ENCODE assay signal across 18 cellular contexts in the genomic region with DNA sequence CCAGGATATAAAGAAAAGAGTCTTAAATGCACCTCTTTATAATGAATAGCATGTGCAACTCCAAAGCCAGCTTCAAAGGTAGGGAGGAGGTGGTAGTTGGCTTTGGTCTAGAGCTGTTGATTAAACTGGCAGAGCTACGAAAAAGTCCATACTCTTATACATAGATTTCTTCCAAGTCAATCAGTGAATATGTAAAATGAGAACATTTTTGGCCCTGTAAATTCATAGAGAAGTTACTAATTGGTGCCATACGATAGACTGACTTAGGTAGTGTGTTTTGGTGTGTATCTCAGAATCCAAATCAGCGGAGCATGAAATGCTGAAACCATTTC.
"Had no signal": no experiment of that assay in that cellular context is flagged by ENCODE, and none has a peak within 500 bp of the region (broad histone marks: within the 10 kb centered on the region; RNA-seq: fewer than 3 reads in every experiment).

No MANE protein-coding gene starts in this region.

- ATAC-seq: activated naive CD8-positive, alpha-beta T cell treated with anti-CD3 and anti-CD28 coated beads, Interleukin-2, amount 50 U/mL, for 24 hours; activated T-helper 17 cell treated with anti-CD3 and anti-CD28 coated beads, Interleukin-2, amount 50 U/mL, for 72 hours; naive thymus-derived CD8-positive, alpha-beta T cell had no signal

- H3K9me3 Mint-ChIP-seq: activated B cell treated with CpG ODN at 0.5 μM for 24 hours; activated CD4-positive, alpha-beta memory T cell treated with anti-CD3 and anti-CD28 coated beads, Interleukin-2, amount 10 ng/mL, durations not matched to agents 7 days and 5 days; activated naive CD8-positive, alpha-beta T cell treated with anti-CD3 and anti-CD28 coated beads, Interleukin-2, amount 50 U/mL, for 24 hours; activated T-helper 17 cell treated with anti-CD3 and anti-CD28 coated beads, Interleukin-2, amount 50 U/mL, for 72 hours; central memory CD8-positive, alpha-beta T cell; memory B cell; naive thymus-derived CD8-positive, alpha-beta T cell; T-helper 2 cell treated with Interferon-gamma antibody and Interleukin-4, amounts not matched to agents 5 μg/mL and 100 μg/mL, for 36 hours had no signal

- H3K4me3 Mint-ChIP-seq: activated B cell treated with CpG ODN at 0.5 μM for 24 hours; activated CD4-positive, alpha-beta memory T cell treated with anti-CD3 and anti-CD28 coated beads, Interleukin-2, amount 10 ng/mL, durations not matched to agents 7 days and 5 days; activated naive CD8-positive, alpha-beta T cell treated with anti-CD3 and anti-CD28 coated beads, Interleukin-2, amount 50 U/mL, for 24 hours; activated T-helper 17 cell treated with anti-CD3 and anti-CD28 coated beads, Interleukin-2, amount 50 U/mL, for 72 hours; central memory CD8-positive, alpha-beta T cell; memory B cell; naive thymus-derived CD8-positive, alpha-beta T cell; T-helper 2 cell treated with Interferon-gamma antibody and Interleukin-4, amounts not matched to agents 5 μg/mL and 100 μg/mL, for 36 hours had no signal

- H3K27me3 ChIP-seq: brain microvascular endothelial cell had no signal

- H3K27ac Mint-ChIP-seq: activated B cell treated with CpG ODN at 0.5 μM for 24 hours; activated CD4-positive, alpha-beta memory T cell treated with anti-CD3 and anti-CD28 coated beads, Interleukin-2, amount 10 ng/mL, durations not matched to agents 7 days and 5 days; activated naive CD8-positive, alpha-beta T cell treated with anti-CD3 and anti-CD28 coated beads, Interleukin-2, amount 50 U/mL, for 24 hours; activated T-helper 17 cell treated with anti-CD3 and anti-CD28 coated beads, Interleukin-2, amount 50 U/mL, for 72 hours; memory B cell; naive thymus-derived CD8-positive, alpha-beta T cell; T-helper 2 cell treated with Interferon-gamma antibody and Interleukin-4, amounts not matched to agents 5 μg/mL and 100 μg/mL, for 36 hours had no signal

- H3K27me3 Mint-ChIP-seq: activated B cell treated with CpG ODN at 0.5 μM for 24 hours; activated CD4-positive, alpha-beta memory T cell treated with anti-CD3 and anti-CD28 coated beads, Interleukin-2, amount 10 ng/mL, durations not matched to agents 7 days and 5 days; activated naive CD8-positive, alpha-beta T cell treated with anti-CD3 and anti-CD28 coated beads, Interleukin-2, amount 50 U/mL, for 24 hours; activated T-helper 17 cell treated with anti-CD3 and anti-CD28 coated beads, Interleukin-2, amount 50 U/mL, for 72 hours; central memory CD8-positive, alpha-beta T cell; memory B cell; naive thymus-derived CD8-positive, alpha-beta T cell had no signal

- H3K27ac ChIP-seq: brain microvascular endothelial cell, coronary artery had no signal

- H3K4me1 Mint-ChIP-seq: activated B cell treated with CpG ODN at 0.5 μM for 24 hours; activated CD4-positive, alpha-beta memory T cell treated with anti-CD3 and anti-CD28 coated beads, Interleukin-2, amount 10 ng/mL, durations not matched to agents 7 days and 5 days; activated naive CD8-positive, alpha-beta T cell treated with anti-CD3 and anti-CD28 coated beads, Interleukin-2, amount 50 U/mL, for 24 hours; activated T-helper 17 cell treated with anti-CD3 and anti-CD28 coated beads, Interleukin-2, amount 50 U/mL, for 72 hours had no signal

- DNase-seq: activated B cell treated with CpG ODN at 0.5 μM for 24 hours; activated CD4-positive, alpha-beta memory T cell treated with anti-CD3 and anti-CD28 coated beads, Interleukin-2, amount 10 ng/mL, durations not matched to agents 7 days and 5 days; activated CD4-positive, alpha-beta T cell treated with anti-CD3 and anti-CD28 coated beads for 48 hours; activated naive CD4-positive, alpha-beta T cell treated with Interleukin-2 at 50 U/mL for 16 hours; activated naive CD8-positive, alpha-beta T cell treated with anti-CD3 and anti-CD28 coated beads, Interleukin-2, amount 50 U/mL, for 24 hours; activated T-cell treated with anti-CD3 and anti-CD28 coated beads, Interleukin-2, amount 50 U/mL, for 1 hour; anterior cingulate cortex; naive thymus-derived CD8-positive, alpha-beta T cell; stimulated activated CD4-positive, alpha-beta T cell treated with anti-CD3 and anti-CD28 coated beads, Interleukin-12 subunit alpha, Interleukin-12 subunit beta, amount 100 ng/mL, for 4 hours; stimulated activated CD4-positive, alpha-beta T cell treated with anti-CD3 and anti-CD28 coated beads, Interleukin-1b, Interleukin-23, amount 100 ng/mL, for 48 hours; stimulated activated CD8-positive, alpha-beta memory T cell treated with anti-CD3 and anti-CD28 coated beads, Interleukin-4, amount 100 ng/mL, for 48 hours; stimulated activated naive CD4-positive, alpha-beta T cell had no signal

- H3K4me3 ChIP-seq: coronary artery had no signal
